ENCODE assay signal across 8 cellular contexts in genomic region chr9:112086627-112087026, GRCh38.
A peak's percentile ranks its signal among the peaks of the same experiment; 100 is the strongest.
DNase-seq lines count a peak whose midpoint lies in the region; ATAC-seq and TF ChIP-seq lines count a peak whose summit lies in the region.

No MANE protein-coding gene starts in this region.

- ATAC-seq in HG03442 (IDR thresholded peaks at IDR 0.05; ENCODE audit: unreplicated experiment) (no peak), right cardiac atrium (no peak)

- H3K36me3 ChIP-seq in osteoblast (ENCODE audit: insufficient read depth, low read length) = no peaks in the 10 kb centered on the region

- H3K27ac ChIP-seq in osteoblast (ENCODE audit: low read depth, low read length) (no peak overlapping the region), right cardiac atrium (ENCODE audit: low read length) (no peak overlapping the region)

- intact Hi-C loops in right cardiac atrium (cut with DNase I) = no loop called here

- DNase-seq in GM12865 (ENCODE audit: low read depth) = peak; percentile 38
- peak; percentile 32 for DNase-seq in NCI-H1417 treated with DMSO at 0.1 percent for 48 hours (lab: John Stamatoyannopoulos, UW)
- DNase-seq in cerebellar cortex (ENCODE audit: low spot score) = peak; percentile 58
- no peak for DNase-seq in osteoblast (ENCODE audit: insufficient read length, low spot score, missing footprints)
- DNase-seq in NCI-H187 (lab: John Stamatoyannopoulos, UW) = no peak
- DNase-seq in NCI-H446 treated with DMSO at 0.1 percent for 48 hours (lab: John Stamatoyannopoulos, UW) = no peak
- DNase-seq in right cardiac atrium = no peak

- no peak overlapping the region for H3K4me2 ChIP-seq in osteoblast (ENCODE audit: insufficient read depth, low read length)

- TF ChIP-seq CTCF in GM12865 (IDR thresholded peaks at IDR 0.05; ENCODE audit: insufficient read depth, low read depth, low read length, missing control alignments) (peak; percentile 58), osteoblast (IDR thresholded peaks at IDR 0.05; ENCODE audit: extremely low read depth, low read depth, low read length) (peak; percentile 49)

- no peaks in the 10 kb centered on the region for H3K9me3 ChIP-seq in osteoblast (ENCODE audit: low read depth, low read length)
- H3K9me3 ChIP-seq in right cardiac atrium (ENCODE audit: control insufficient read depth, low read length) = no peaks in the 10 kb centered on the region

- no peak overlapping the region for H2AFZ ChIP-seq in osteoblast (ENCODE audit: low read length)

- H3K27me3 ChIP-seq in osteoblast (ENCODE audit: insufficient read depth, low read length) = no peaks in the 10 kb centered on the region
- no peaks in the 10 kb centered on the region for H3K27me3 ChIP-seq in right cardiac atrium (ENCODE audit: control insufficient read depth, insufficient read depth)

- WGBS in right cardiac atrium = 64% methylated on average over 2 of the region's 2 CpGs

- no peaks in the 10 kb centered on the region for H3K79me2 ChIP-seq in osteoblast (ENCODE audit: insufficient read depth, low read length)

- H3K4me1 ChIP-seq in osteoblast (ENCODE audit: insufficient read depth, low read length) = no peaks in the 10 kb centered on the region
- no peaks in the 10 kb centered on the region for H3K4me1 ChIP-seq in right cardiac atrium (ENCODE audit: control insufficient read depth, insufficient read depth, low read length)

- H3K4me3 ChIP-seq in GM12865 (ENCODE audit: low read depth, low read length) (no peak overlapping the region), osteoblast (ENCODE audit: insufficient read depth, low read length) (no peak overlapping the region), right cardiac atrium (ENCODE audit: low read length) (no peak overlapping the region)

- no peaks in the 10 kb centered on the region for H4K20me1 ChIP-seq in osteoblast (ENCODE audit: insufficient read depth, low read length)

Comparison
In these comparisons a context has a peak if more than half of its experiments do, and no peak if none do; other contexts are left out.
1. DNase-seq: peak in GM12865 (single experiment), NCI-H1417 treated with DMSO at 0.1 percent for 48 hours (single experiment) and cerebellar cortex (single experiment); none in osteoblast (single experiment), NCI-H187 (0 of 2), NCI-H446 treated with DMSO at 0.1 percent for 48 hours (single experiment) and right cardiac atrium (0 of 3).